1 cellular context compared by ENCODE assay signal in the genomic region with DNA sequence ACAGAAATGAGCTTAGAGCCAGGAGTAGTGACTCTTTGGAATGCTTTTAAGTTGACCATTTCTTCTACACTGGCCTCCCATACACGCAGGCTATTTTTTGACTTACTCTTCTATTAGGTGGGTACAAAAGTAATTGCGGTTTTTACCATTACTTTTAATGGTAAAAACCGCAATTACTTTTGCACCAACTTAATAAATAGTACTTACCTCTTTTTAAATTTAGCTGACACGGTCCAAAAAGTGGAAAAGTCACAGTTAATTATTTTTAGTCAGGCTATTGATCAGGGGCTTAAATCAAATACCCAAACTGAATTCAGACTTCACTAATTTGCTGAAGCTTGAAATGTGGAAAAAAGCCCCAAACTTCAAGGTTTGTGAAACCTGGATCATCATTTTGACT.
TF ChIP-seq lines count a peak whose summit lies in the region.

No MANE protein-coding gene starts in this region.

TF ChIP-seq in HepG2, 621 proteins besides CTCF, POLR2A, EP300 and RAD21 (continued from another document):
- TF ChIP-seq, protein P1, sequence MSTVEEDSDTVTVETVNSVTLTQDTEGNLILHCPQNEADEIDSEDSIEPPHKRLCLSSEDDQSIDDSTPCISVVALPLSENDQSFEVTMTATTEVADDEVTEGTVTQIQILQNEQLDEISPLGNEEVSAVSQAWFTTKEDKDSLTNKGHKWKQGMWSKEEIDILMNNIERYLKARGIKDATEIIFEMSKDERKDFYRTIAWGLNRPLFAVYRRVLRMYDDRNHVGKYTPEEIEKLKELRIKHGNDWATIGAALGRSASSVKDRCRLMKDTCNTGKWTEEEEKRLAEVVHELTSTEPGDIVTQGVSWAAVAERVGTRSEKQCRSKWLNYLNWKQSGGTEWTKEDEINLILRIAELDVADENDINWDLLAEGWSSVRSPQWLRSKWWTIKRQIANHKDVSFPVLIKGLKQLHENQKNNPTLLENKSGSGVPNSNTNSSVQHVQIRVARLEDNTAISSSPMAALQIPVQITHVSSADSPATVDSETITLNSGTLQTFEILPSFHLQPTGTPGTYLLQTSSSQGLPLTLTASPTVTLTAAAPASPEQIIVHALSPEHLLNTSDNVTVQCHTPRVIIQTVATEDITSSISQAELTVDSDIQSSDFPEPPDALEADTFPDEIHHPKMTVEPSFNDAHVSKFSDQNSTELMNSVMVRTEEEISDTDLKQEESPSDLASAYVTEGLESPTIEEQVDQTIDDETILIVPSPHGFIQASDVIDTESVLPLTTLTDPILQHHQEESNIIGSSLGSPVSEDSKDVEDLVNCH (CRISPR knock-in tag; IDR thresholded peaks at IDR 0.05): no peak
- TF ChIP-seq ONECUT2 (CRISPR knock-in tag; IDR thresholded peaks at IDR 0.05) (no peak), ZNF20 (CRISPR knock-in tag; IDR thresholded peaks at IDR 0.05) (no peak), ZBTB21 (CRISPR knock-in tag; IDR thresholded peaks at IDR 0.05) (no peak), ZNF577 (CRISPR knock-in tag; IDR thresholded peaks at IDR 0.05; ENCODE audit: borderline replicate concordance, low read depth) (no peak)
- TF ChIP-seq, protein P2, sequence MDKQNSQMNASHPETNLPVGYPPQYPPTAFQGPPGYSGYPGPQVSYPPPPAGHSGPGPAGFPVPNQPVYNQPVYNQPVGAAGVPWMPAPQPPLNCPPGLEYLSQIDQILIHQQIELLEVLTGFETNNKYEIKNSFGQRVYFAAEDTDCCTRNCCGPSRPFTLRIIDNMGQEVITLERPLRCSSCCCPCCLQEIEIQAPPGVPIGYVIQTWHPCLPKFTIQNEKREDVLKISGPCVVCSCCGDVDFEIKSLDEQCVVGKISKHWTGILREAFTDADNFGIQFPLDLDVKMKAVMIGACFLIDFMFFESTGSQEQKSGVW (CRISPR knock-in tag; IDR thresholded peaks at IDR 0.05; ENCODE audit: borderline replicate concordance): no peak
